ENCODE assay signal across 19 cellular contexts in genomic region chr1:58248067-58248466, GRCh38.
DNase-seq lines count a peak whose midpoint lies in the region; ATAC-seq and TF ChIP-seq lines count a peak whose summit lies in the region.
"Had no signal": no experiment of that assay in that cellular context is flagged by ENCODE, and none has a peak within 500 bp of the region (broad histone marks: within the 10 kb centered on the region; RNA-seq: fewer than 3 reads in every experiment).

No MANE protein-coding gene starts in this region.

- no peak overlapping the region for H3K9ac ChIP-seq in HUES48 (ENCODE audit: low read depth, low read length)
- H3K9ac ChIP-seq in neural cell (ENCODE audit: low read length): peak overlapping the region; percentile 79

- H3K9me3 Mint-ChIP-seq in endothelial cell (ENCODE audit: unreplicated experiment): no peaks in the 10 kb centered on the region
- no peaks in the 10 kb centered on the region for H3K9me3 Mint-ChIP-seq in activated CD8-positive, alpha-beta T cell treated with anti-CD3 and anti-CD28 coated beads for 36 hours
- H3K9me3 Mint-ChIP-seq: IgD-negative memory B cell had no signal

- ATAC-seq in GM18520 (IDR thresholded peaks at IDR 0.05; ENCODE audit: unreplicated experiment) (no peak), HG03095 (IDR thresholded peaks at IDR 0.05; ENCODE audit: unreplicated experiment) (no peak)
- ATAC-seq in activated CD8-positive, alpha-beta T cell treated with anti-CD3 and anti-CD28 coated beads for 36 hours: no peak

- peaks cover 6% of the 10 kb centered on the region for H3K27me3 Mint-ChIP-seq in endothelial cell (ENCODE audit: unreplicated experiment)
- peaks cover 30% of the 10 kb centered on the region for H3K27me3 Mint-ChIP-seq in activated CD8-positive, alpha-beta T cell treated with anti-CD3 and anti-CD28 coated beads for 36 hours

- H3K4me1 ChIP-seq in A673 (ENCODE audit: insufficient read depth, low read length, poor library complexity, severe bottlenecking): peaks cover 17% of the 10 kb centered on the region
- H3K4me1 ChIP-seq in HUES48 (ENCODE audit: control insufficient read depth, insufficient read depth, low read length): peaks cover 21% of the 10 kb centered on the region

- no peak for TF ChIP-seq EP300 in neural cell (conservative IDR thresholded peaks at IDR 0.05; ENCODE audit: poor library complexity, severe bottlenecking)

- no peaks in the 10 kb centered on the region for H3K27me3 ChIP-seq in A673 (replicated peaks; ENCODE audit: insufficient read depth, low read depth, low read length, poor library complexity)
- H3K27me3 ChIP-seq in HUES48 (ENCODE audit: control insufficient read depth, insufficient read depth, low read length): peaks cover 37% of the 10 kb centered on the region
- peaks cover 10% of the 10 kb centered on the region for H3K27me3 ChIP-seq in neural cell (ENCODE audit: insufficient read depth, low read depth, low read length)

- peak overlapping the region; percentile 13 for H3K4me3 Mint-ChIP-seq in endothelial cell (ENCODE audit: unreplicated experiment)
- no peak overlapping the region for H3K4me3 Mint-ChIP-seq in activated CD8-positive, alpha-beta T cell treated with anti-CD3 and anti-CD28 coated beads for 36 hours
- H3K4me3 Mint-ChIP-seq: B cell had no signal

- peak overlapping the region; percentile 99 for H3K4me2 ChIP-seq in neural cell (ENCODE audit: low read length)
- H3K4me2 ChIP-seq: PC-9 had no signal

- no peak for TF ChIP-seq RAD21 in neural cell (conservative IDR thresholded peaks at IDR 0.05)

- CTCF ChIA-PET in A673 (lab: Charles Lee): no interaction called here
- CTCF ChIA-PET in activated CD8-positive, alpha-beta T cell treated with anti-CD3 and anti-CD28 coated beads for 36 hours (lab: Charles Lee): no interaction called here

- no peak overlapping the region for H2AFZ ChIP-seq in neural cell (ENCODE audit: low read depth, low read length)
- H2AFZ ChIP-seq: PC-9 had no signal

- peaks cover 3% of the 10 kb centered on the region for H3F3A ChIP-seq in neural cell (ENCODE audit: insufficient read depth, low read length, poor library complexity, severe bottlenecking)

- H3K4me1 Mint-ChIP-seq in endothelial cell (ENCODE audit: unreplicated experiment): peaks cover 15% of the 10 kb centered on the region
- H3K4me1 Mint-ChIP-seq in activated CD8-positive, alpha-beta T cell treated with anti-CD3 and anti-CD28 coated beads for 36 hours (ENCODE audit: low read depth): peaks cover 9% of the 10 kb centered on the region

- no peaks in the 10 kb centered on the region for H3K36me3 Mint-ChIP-seq in endothelial cell (ENCODE audit: low read depth, unreplicated experiment)
- no peaks in the 10 kb centered on the region for H3K36me3 Mint-ChIP-seq in activated CD8-positive, alpha-beta T cell treated with anti-CD3 and anti-CD28 coated beads for 36 hours (ENCODE audit: low read depth)
- H3K36me3 Mint-ChIP-seq: IgD-negative memory B cell had no signal

- H3K9me3 ChIP-seq in A673 (ENCODE audit: low read depth, low read length, poor library complexity, severe bottlenecking) (no peaks in the 10 kb centered on the region), HUES48 (ENCODE audit: control insufficient read depth, insufficient read depth, low read length) (no peaks in the 10 kb centered on the region), neural cell (ENCODE audit: low read length) (no peaks in the 10 kb centered on the region)

- H3K36me3 ChIP-seq in A673 (ENCODE audit: insufficient read depth, low read length, poor library complexity, severe bottlenecking): no peaks in the 10 kb centered on the region
- no peaks in the 10 kb centered on the region for H3K36me3 ChIP-seq in HUES48 (ENCODE audit: control insufficient read depth, insufficient read depth, low read length)
- H3K36me3 ChIP-seq in neural cell (ENCODE audit: insufficient read depth, low read length): no peaks in the 10 kb centered on the region

- intact Hi-C loops in A673 (cut with micrococcal nuclease; ENCODE audit: unreplicated experiment): loop anchor here (5.0 kb wide), 2 partner anchors 299 to 541 kb away; partner anchors contain the start of gene OMA1
- intact Hi-C loops in activated CD8-positive, alpha-beta T cell treated with anti-CD3 and anti-CD28 coated beads for 36 hours (cut with micrococcal nuclease): no loop called here

- H3K79me2 ChIP-seq in neural cell (replicated peaks; ENCODE audit: insufficient read depth, low read length): no peaks in the 10 kb centered on the region

- H3K4me3 ChIP-seq in A673 (ENCODE audit: low read depth, low read length, poor library complexity, severe bottlenecking): peak overlapping the region; percentile 57
- H3K4me3 ChIP-seq in HUES48 (ENCODE audit: low read depth, low read length): peak overlapping the region; percentile 71
- peak overlapping the region; percentile 94 for H3K4me3 ChIP-seq in neural cell (ENCODE audit: low read length)
- H3K4me3 ChIP-seq: PC-9, SK-N-MC had no signal

- H4K20me1 ChIP-seq in neural cell (ENCODE audit: insufficient read depth): no peaks in the 10 kb centered on the region

- no peak overlapping the region for H3K27ac Mint-ChIP-seq in endothelial cell (ENCODE audit: unreplicated experiment)
- H3K27ac Mint-ChIP-seq in activated CD8-positive, alpha-beta T cell treated with anti-CD3 and anti-CD28 coated beads for 36 hours: no peak overlapping the region
- H3K27ac Mint-ChIP-seq: B cell, CD14-positive monocyte, IgD-negative memory B cell had no signal

- H3K9me2 ChIP-seq in neural cell (ENCODE audit: insufficient read depth, low read length): no peaks in the 10 kb centered on the region

- TF ChIP-seq CTCF in A673 (conservative IDR thresholded peaks at IDR 0.05; ENCODE audit: low read depth, low read length) (no peak), endothelial cell (IDR thresholded peaks at IDR 0.05; ENCODE audit: unreplicated experiment) (no peak), neural cell (IDR thresholded peaks at IDR 0.05; ENCODE audit: poor library complexity, severe bottlenecking) (no peak)
- TF ChIP-seq CTCF in activated CD8-positive, alpha-beta T cell treated with anti-CD3 and anti-CD28 coated beads for 36 hours (IDR thresholded peaks at IDR 0.05): no peak

- POLR2A ChIA-PET in A673 (lab: Charles Lee; ENCODE audit: low non-redundant PET): interaction anchor here (0.6 kb wide), 1 partner anchor 423 kb away, joined by 3 read pairs; no protein-coding TSS in a partner anchor
- POLR2A ChIA-PET in activated CD8-positive, alpha-beta T cell treated with anti-CD3 and anti-CD28 coated beads for 36 hours (lab: Charles Lee): interaction anchor here (0.5 kb wide), 1 partner anchor 306 kb away, joined by 3 read pairs; no protein-coding TSS in a partner anchor

- no peak overlapping the region for H3K27ac ChIP-seq in A673 (ENCODE audit: low read depth, low read length, poor library complexity, severe bottlenecking)
- no peak overlapping the region for H3K27ac ChIP-seq in HUES48 (ENCODE audit: low read depth, low read length)
- no peak overlapping the region for H3K27ac ChIP-seq in neural cell (ENCODE audit: low read length)
- H3K27ac ChIP-seq: PC-9, SK-N-MC had no signal

- no peak for DNase-seq in A673 (ENCODE audit: low spot score)
- no peak for DNase-seq in endothelial cell (ENCODE audit: low spot score)
- no peak for DNase-seq in cerebellum (ENCODE audit: low spot score)
- no peak for DNase-seq in activated CD8-positive, alpha-beta T cell treated with anti-CD3 and anti-CD28 coated beads for 36 hours
- DNase-seq: GDM1, NCI-H187, NCI-H2107, NCI-H69, PC-9, RPMI8226, SHP77 treated with DMSO at 0.1 percent for 48 hours had no signal

- BruUV-seq in A673 (replicated peaks; lab: Mats Ljungman, UMichigan): no TSS peak

TF ChIP-seq in neural cell, 6 proteins besides CTCF, POLR2A, EP300 and RAD21:
- TF ChIP-seq EZH2 (IDR thresholded peaks at IDR 0.05; ENCODE audit: borderline replicate concordance, insufficient read depth, low read length, poor library complexity, severe bottlenecking): no peak
- TF ChIP-seq SMC3 (conservative IDR thresholded peaks at IDR 0.05; ENCODE audit: poor library complexity): no peak
- TF ChIP-seq REST (IDR thresholded peaks at IDR 0.05; ENCODE audit: borderline replicate concordance): no peak
